Comparison of ENCODE assay signal across 26 cellular contexts in genomic region chr19:31568724-31569123, GRCh38.
"Had no signal": no experiment of that assay in that cellular context is flagged by ENCODE, and none has a peak within 500 bp of the region (broad histone marks: within the 10 kb centered on the region; RNA-seq: fewer than 3 reads in every experiment).

No MANE protein-coding gene starts in this region.

- DNase-seq: activated B cell treated with CpG ODN at 0.5 μM for 24 hours; activated CD4-positive, alpha-beta T cell treated with anti-CD3 and anti-CD28 coated beads for 48 hours; activated CD4-positive, alpha-beta T cell treated with anti-CD3 and anti-CD28 coated beads, Interleukin-2, amount 50 U/mL, for 1 hour; activated CD4-positive, alpha-beta T cell treated with anti-CD3 and anti-CD28 coated beads, Interleukin-2, amount 50 U/mL, for 48 hours; activated CD8-positive, alpha-beta memory T cell treated with anti-CD3 and anti-CD28 coated beads for 24 hours; activated CD8-positive, alpha-beta T cell treated with anti-CD3 and anti-CD28 coated beads for 36 hours; activated effector memory CD4-positive, alpha-beta T cell treated with Interleukin-2 at 50 U/mL for 16 hours; activated gamma-delta T cell treated with Interleukin-2 at 50 U/mL for 16 hours; activated naive CD4-positive, alpha-beta T cell treated with anti-CD3 and anti-CD28 coated beads, Interleukin-2, amount 50 U/mL, for 16 hours; activated naive CD4-positive, alpha-beta T cell treated with Interleukin-2 at 50 U/mL for 16 hours; activated T-cell treated with anti-CD3 and anti-CD28 coated beads, Interleukin-2, amount 50 U/mL, for 4 hours; amniotic stem cell; anterior cingulate cortex; brain microvascular endothelial cell; cortex of kidney; dermis blood vessel endothelial cell; effector CD4-positive, alpha-beta T cell; effector memory CD8-positive, alpha-beta T cell; esophagus squamous epithelium; foreskin melanocyte; T-helper 2 cell; WERI-Rb-1 had no signal

- H3K27ac ChIP-seq: brain microvascular endothelial cell, epithelial cell of prostate, esophagus squamous epithelium, gastroesophageal sphincter, WERI-Rb-1 had no signal

- ATAC-seq: activated CD4-positive, CD25-positive, alpha-beta regulatory T cell treated with anti-CD3 and anti-CD28 coated beads, Interleukin-2, amount 50 U/mL, for 24 hours; activated CD8-positive, alpha-beta T cell treated with anti-CD3 and anti-CD28 coated beads for 36 hours; activated T-cell treated with anti-CD3 and anti-CD28 coated beads, Interleukin-2, amount 50 U/mL, for 4 hours; activated T-helper 17 cell treated with anti-CD3 and anti-CD28 coated beads, Interleukin-2, amount 50 U/mL, for 72 hours; effector memory CD8-positive, alpha-beta T cell; gastroesophageal sphincter had no signal

- H3K4me3 ChIP-seq: esophagus squamous epithelium, gastroesophageal sphincter had no signal

- H3K27me3 ChIP-seq: brain microvascular endothelial cell, esophagus squamous epithelium, gastroesophageal sphincter had no signal

- H3K4me1 ChIP-seq: esophagus squamous epithelium, gastroesophageal sphincter had no signal

- H3K36me3 ChIP-seq: brain microvascular endothelial cell, esophagus squamous epithelium, gastroesophageal sphincter, WERI-Rb-1 had no signal
